22 cellular contexts compared by ENCODE assay signal in genomic region chr17:36144981-36145729, GRCh38. TPM values are rescaled to one million over a fixed set of nuclear protein-coding genes. Genes with fewer than 3 reads are reported as not detected.
A peak's percentile ranks its signal among the peaks of the same experiment; 100 is the strongest.
DNase-seq lines count a peak whose midpoint lies in the region; ATAC-seq and TF ChIP-seq lines count a peak whose summit lies in the region.
"Had no signal": no experiment of that assay in that cellular context is flagged by ENCODE, and none has a peak within 500 bp of the region (broad histone marks: within the 10 kb centered on the region; RNA-seq: fewer than 3 reads in every experiment).

No MANE protein-coding gene starts in this region.

- 72% methylated on average over 5 of the region's 5 CpGs for WGBS in esophagus muscularis mucosa
- 66 to 68% methylated on average over 5 of the region's 5 CpGs for WGBS in transverse colon (ENCODE audit: low coverage in 1 of 2), 2 donors

- H3K79me2 ChIP-seq in OCI-LY3 (ENCODE audit: low read length) = no peaks in the 10 kb centered on the region

- ATAC-seq in natural killer cell = no peak
- ATAC-seq: GM23338 had no signal

- no peaks in the 10 kb centered on the region for H3K9me3 ChIP-seq in OCI-LY3 (ENCODE audit: insufficient read depth, low read length)
- H3K9me3 ChIP-seq in esophagus muscularis mucosa = no peaks in the 10 kb centered on the region
- no peaks in the 10 kb centered on the region for H3K9me3 ChIP-seq in transverse colon
- H3K9me3 ChIP-seq: BE2C had no signal

- H3K36me3 Mint-ChIP-seq in natural killer cell = no peaks in the 10 kb centered on the region
- no peaks in the 10 kb centered on the region for H3K36me3 Mint-ChIP-seq in activated CD4-positive, alpha-beta memory T cell treated with anti-CD3 and anti-CD28 coated beads for 36 hours
- H3K36me3 Mint-ChIP-seq: CD4-positive, CD25-positive, alpha-beta regulatory T cell; CD8-positive, alpha-beta memory T cell had no signal

- H3K27me3 ChIP-seq in OCI-LY3 (ENCODE audit: low read depth, low read length) (peaks cover 29% of the 10 kb centered on the region), esophagus muscularis mucosa (peaks cover 0 to 3% (median 0%) of the 10 kb centered on the region in 4 donors), transverse colon (no peaks in the 10 kb centered on the region)

- no peaks in the 10 kb centered on the region for H4K20me1 ChIP-seq in OCI-LY3 (ENCODE audit: insufficient read depth, low read length)

- H3K27ac Mint-ChIP-seq in natural killer cell = peak overlapping the region; percentile 78 to 88
- no peak overlapping the region for H3K27ac Mint-ChIP-seq in activated CD4-positive, alpha-beta memory T cell treated with anti-CD3 and anti-CD28 coated beads for 36 hours
- H3K27ac Mint-ChIP-seq: CD4-positive, CD25-positive, alpha-beta regulatory T cell; CD8-positive, alpha-beta memory T cell; GM23338 had no signal

- no peak overlapping the region for H3K9ac ChIP-seq in OCI-LY3 (ENCODE audit: low read length)

- no peak overlapping the region for H3K4me2 ChIP-seq in OCI-LY3 (ENCODE audit: low read length)
- H3K4me2 ChIP-seq: GM23338 had no signal

- H3K4me3 Mint-ChIP-seq in natural killer cell = peak overlapping the region; percentile 55
- H3K4me3 Mint-ChIP-seq in activated CD4-positive, alpha-beta memory T cell treated with anti-CD3 and anti-CD28 coated beads for 36 hours = no peak overlapping the region
- H3K4me3 Mint-ChIP-seq: CD4-positive, CD25-positive, alpha-beta regulatory T cell; GM23338 had no signal

- H3K27ac ChIP-seq in OCI-LY3 (ENCODE audit: low read length) (no peak overlapping the region), esophagus muscularis mucosa (replicated peaks in 1 of 4) (no peak overlapping the region), transverse colon (peak overlapping the region in 3 of 4 donors; percentile 2 to 43 (median 9))

- TF ChIP-seq EP300 in esophagus muscularis mucosa (IDR thresholded peaks at IDR 0.05) (no peak), transverse colon (IDR thresholded peaks at IDR 0.05; ENCODE audit: low read depth) (no peak)

- no peaks in the 10 kb centered on the region for H3K9me3 Mint-ChIP-seq in natural killer cell
- H3K9me3 Mint-ChIP-seq in activated CD4-positive, alpha-beta memory T cell treated with anti-CD3 and anti-CD28 coated beads for 36 hours = no peaks in the 10 kb centered on the region
- H3K9me3 Mint-ChIP-seq: CD4-positive, CD25-positive, alpha-beta regulatory T cell; CD8-positive, alpha-beta memory T cell; GM23338 had no signal

- DNase-seq in esophagus muscularis mucosa (ENCODE audit: extremely low spot score) = peak; percentile 90
- DNase-seq in natural killer cell = no peak
- no peak for DNase-seq in transverse colon
- no peak for DNase-seq in activated CD4-positive, alpha-beta T cell treated with anti-CD3 and anti-CD28 coated beads for 4 hours
- DNase-seq in globus pallidus (ENCODE audit: low spot score) = no peak
- DNase-seq in activated CD4-positive, alpha-beta memory T cell treated with anti-CD3 and anti-CD28 coated beads for 36 hours = no peak
- DNase-seq: ACHN; BE2C; C1 segment of cervical spinal cord; CD4-positive, CD25-positive, alpha-beta regulatory T cell; CD8-positive, alpha-beta memory T cell; COR-L47; DMS 273 treated with DMSO at 0.1 percent for 48 hours; DMS53; DND-41; EL; HCEC 1CT had no signal

- H2AFZ ChIP-seq in OCI-LY3 (ENCODE audit: low read depth, low read length) = no peak overlapping the region
- H2AFZ ChIP-seq: GM23338 had no signal

- H3K4me1 ChIP-seq in OCI-LY3 (ENCODE audit: low read length) (peaks cover 26% of the 10 kb centered on the region), esophagus muscularis mucosa (peaks cover 5 to 11% (median 10%) of the 10 kb centered on the region in 4 donors), transverse colon (peaks cover 0 to 30% (median 10%) of the 10 kb centered on the region in 4 donors)
- H3K4me1 ChIP-seq: BE2C had no signal

- peaks cover 81 to 85% of the 10 kb centered on the region in 2 donors for H3K4me1 Mint-ChIP-seq in natural killer cell
- peaks cover 2% of the 10 kb centered on the region for H3K4me1 Mint-ChIP-seq in activated CD4-positive, alpha-beta memory T cell treated with anti-CD3 and anti-CD28 coated beads for 36 hours (ENCODE audit: low read depth)

- TF ChIP-seq CTCF in OCI-LY3 (IDR thresholded peaks at IDR 0.05; ENCODE audit: low read depth, low read length) (peak; percentile 19; the same call in 1 of the 2 replicates), esophagus muscularis mucosa (IDR thresholded peaks at IDR 0.05) (no peak), natural killer cell (IDR thresholded peaks at IDR 0.05) (no peak), transverse colon (IDR thresholded peaks at IDR 0.05) (no peak)

- H3K4me3 ChIP-seq in OCI-LY3 (ENCODE audit: low read length) (no peak overlapping the region), esophagus muscularis mucosa (no peak overlapping the region), transverse colon (no peak overlapping the region)
- H3K4me3 ChIP-seq: GM23338 had no signal

- CTCF ChIA-PET in activated CD4-positive, alpha-beta memory T cell treated with anti-CD3 and anti-CD28 coated beads for 36 hours (lab: Charles Lee) = interaction anchor here (0.8 to 11.9 kb wide), 10 partner anchors 27 to 338 kb away, joined by 3 to 433 read pairs (median 7); partner anchors contain the start of genes CCL16 and CCL3

- H3K36me3 ChIP-seq in OCI-LY3 (replicated peaks; ENCODE audit: low read depth, low read length) (no peaks in the 10 kb centered on the region), esophagus muscularis mucosa (no peaks in the 10 kb centered on the region), transverse colon (no peaks in the 10 kb centered on the region)
- H3K36me3 ChIP-seq: BE2C had no signal

- intact Hi-C loops in esophagus muscularis mucosa (cut with DNase I) (no loop called here), natural killer cell (cut with micrococcal nuclease) (loop anchor here (5.0 kb wide), 4 partner anchors 37 to 342 kb away; partner anchors contain the start of gene ZNHIT3), transverse colon (cut with DNase I; ENCODE audit: low total_unique reads) (loop anchor here (10.0 kb wide), 1 partner anchor 160 kb away; the partner anchor contains the start of genes CCL14 and CCL16)
- intact Hi-C loops in activated CD4-positive, alpha-beta memory T cell treated with anti-CD3 and anti-CD28 coated beads for 36 hours (cut with micrococcal nuclease) = loop anchor here (10.0 kb wide), 1 partner anchor 300 kb away; no protein-coding TSS in a partner anchor

- TF ChIP-seq POLR2A in esophagus muscularis mucosa (IDR thresholded peaks at IDR 0.05; ENCODE audit: low read depth) = no peak
- no peak for TF ChIP-seq POLR2A in transverse colon (IDR thresholded peaks at IDR 0.05)

- in situ Hi-C loops in transverse colon (cut with MboI; ENCODE audit: low pct_ligation_motif_present in 1 of 4, low pct_unique_long_range_greater_than_20kb in 1 of 4, low sequenced_read_pairs in 3 of 4) = loop anchor here (5.0 to 10.0 kb wide), 3 partner anchors 170 to 178 kb away; no protein-coding TSS in a partner anchor

- POLR2A ChIA-PET in activated CD4-positive, alpha-beta memory T cell treated with anti-CD3 and anti-CD28 coated beads for 36 hours (lab: Charles Lee) = interaction anchor here (1.0 kb wide), 1 partner anchor 46 kb away, joined by 3 read pairs; no protein-coding TSS in a partner anchor

- H3K27me3 Mint-ChIP-seq in natural killer cell (ENCODE audit: low read depth in 2 of 2) = no peaks in the 10 kb centered on the region
- peaks cover 15% of the 10 kb centered on the region for H3K27me3 Mint-ChIP-seq in activated CD4-positive, alpha-beta memory T cell treated with anti-CD3 and anti-CD28 coated beads for 36 hours

RNA-seq across cellular contexts. Expression of gene TBC1D3B, which starts 31.3 kb away (rescaled TPM):
- 1 to 10 TPM in 3 of 4 donors, not detected in 1; 2.1 to 5.8 (median 2.7) TPM for total RNA-seq in esophagus muscularis mucosa
- 10 to 100 TPM in 1 of 3 donors, 1 to 10 TPM in 2; 4.3 to 10.7 (median 8.2) TPM for total RNA-seq in natural killer cell
- 10 to 100 TPM in 1 of 4 donors, 1 to 10 TPM in 1, not detected in 2; 5.2 to 12.1 TPM for total RNA-seq in transverse colon
- total RNA-seq in activated CD4-positive, alpha-beta memory T cell treated with anti-CD3 and anti-CD28 coated beads for 36 hours = 1 to 10 TPM; 5.6 to 8.1 TPM
- total RNA-seq: G401, HT1080 had no signal

RNA-seq across cellular contexts. Expression of gene CCL4, which starts 41.5 kb away (rescaled TPM):
- 1 to 10 TPM in 3 of 4 donors, not detected in 1; 1.7 to 3.0 (median 2.0) TPM for total RNA-seq in esophagus muscularis mucosa
- total RNA-seq in natural killer cell = 100 to 1,000 TPM; 360 to 532 (median 476) TPM
- total RNA-seq in transverse colon = 10 to 100 TPM in 1 of 4 donors, 1 to 10 TPM in 1, not detected in 2; 4.2 to 10.8 TPM
- total RNA-seq in activated CD4-positive, alpha-beta memory T cell treated with anti-CD3 and anti-CD28 coated beads for 36 hours = 100 to 1,000 TPM; 917 to 966 TPM
- total RNA-seq: A172, G401, GM23338, HT1080 had no signal

RNA-seq across cellular contexts. Expression of gene CCL3L1, which starts 51.4 kb away (rescaled TPM):
- total RNA-seq in esophagus muscularis mucosa (not detected), natural killer cell (10 to 100 TPM; 22.2 to 73.9 (median 55.9) TPM), transverse colon (under 1 TPM in 1 of 4 donors, not detected in 3; 0.79 TPM)
- 10 to 100 TPM; 23.8 to 24.5 TPM for total RNA-seq in activated CD4-positive, alpha-beta memory T cell treated with anti-CD3 and anti-CD28 coated beads for 36 hours
- total RNA-seq: A172; CD4-positive, CD25-positive, alpha-beta regulatory T cell; G401; GM23338; HT1080 had no signal

RNA-seq across cellular contexts. Expression of gene CCL3, which starts 55.2 kb away (rescaled TPM):
- total RNA-seq in esophagus muscularis mucosa = 1 to 10 TPM in 1 of 4 donors, under 1 TPM in 1, not detected in 2; 0.33 to 1.3 TPM
- 100 to 1,000 TPM; 381 to 547 (median 450) TPM for total RNA-seq in natural killer cell
- total RNA-seq in transverse colon = 1 to 10 TPM in 2 of 4 donors, not detected in 2; 1.1 to 4.4 TPM
- 100 to 1,000 TPM; 981 to 989 TPM for total RNA-seq in activated CD4-positive, alpha-beta memory T cell treated with anti-CD3 and anti-CD28 coated beads for 36 hours
- total RNA-seq: A172; CD4-positive, CD25-positive, alpha-beta regulatory T cell; G401; GM23338; HT1080 had no signal

Comparison
In these comparisons a context has a peak if more than half of its experiments do, and no peak if none do; other contexts are left out.
1. H3K27ac ChIP-seq: peak in transverse colon (3 of 4); none in OCI-LY3 (single experiment) and esophagus muscularis mucosa (0 of 4).
2. RNA of gene CCL4, which starts 41.5 kb away (total RNA-seq): 917 to 966 TPM in activated CD4-positive, alpha-beta memory T cell treated with anti-CD3 and anti-CD28 coated beads for 36 hours and 360 to 532 TPM in natural killer cell; 4.2 to 10.8 TPM in transverse colon and 1.7 to 3.0 TPM in esophagus muscularis mucosa; every median in the first group is over 10 times any median in the second.
3. RNA of gene CCL3L1, which starts 51.4 kb away (total RNA-seq): 22.2 to 73.9 TPM in natural killer cell and 23.8 to 24.5 TPM in activated CD4-positive, alpha-beta memory T cell treated with anti-CD3 and anti-CD28 coated beads for 36 hours; 0.79 TPM in transverse colon and not detected in esophagus muscularis mucosa; every median in the first group is over 10 times any median in the second.